7 cellular contexts compared by ENCODE assay signal in genomic region chr7:151081170-151082101, GRCh38. TPM values are rescaled to one million over a fixed set of nuclear protein-coding genes. Genes with fewer than 3 reads are reported as not detected.
A peak's percentile ranks its signal among the peaks of the same experiment; 100 is the strongest.
DNase-seq lines count a peak whose midpoint lies in the region; ATAC-seq and TF ChIP-seq lines count a peak whose summit lies in the region.

No MANE protein-coding gene starts in this region.

- H3K79me2 ChIP-seq in GM23248 (ENCODE audit: insufficient read depth) = peaks cover 45% of the 10 kb centered on the region
- H3K79me2 ChIP-seq in OCI-LY1 (ENCODE audit: insufficient read depth, low read length) = no peaks in the 10 kb centered on the region

- no peaks in the 10 kb centered on the region for H3K9me3 Mint-ChIP-seq in endodermal cell
- no peaks in the 10 kb centered on the region for H3K9me3 Mint-ChIP-seq in naive thymus-derived CD8-positive, alpha-beta T cell

- H2AFZ ChIP-seq in GM23248 (peak overlapping the region; percentile 31), OCI-LY1 (ENCODE audit: low read length) (no peak overlapping the region)

- H3K4me2 ChIP-seq in GM23248 (ENCODE audit: unreplicated experiment) = peak overlapping the region; percentile 87
- H3K4me2 ChIP-seq in OCI-LY1 (ENCODE audit: low read length) = peak overlapping the region; percentile 90

- H3K4me1 Mint-ChIP-seq in endodermal cell = peaks cover 31% of the 10 kb centered on the region
- H3K4me1 Mint-ChIP-seq in naive thymus-derived CD8-positive, alpha-beta T cell = peaks cover 21 to 60% (median 46%) of the 10 kb centered on the region in 4 donors

- peaks cover 1% of the 10 kb centered on the region for H3K27me3 Mint-ChIP-seq in endodermal cell (ENCODE audit: insufficient read depth)
- peaks cover 0 to 17% (median 7%) of the 10 kb centered on the region in 5 donors for H3K27me3 Mint-ChIP-seq in naive thymus-derived CD8-positive, alpha-beta T cell

- ATAC-seq in naive thymus-derived CD8-positive, alpha-beta T cell = no peak
- no peak for ATAC-seq in HG03139 (IDR thresholded peaks at IDR 0.05; ENCODE audit: unreplicated experiment)

- H3K27ac ChIP-seq in GM23248 (peak overlapping the region; percentile 89), OCI-LY1 (ENCODE audit: low read depth, low read length, poor library complexity, severe bottlenecking) (peak overlapping the region; percentile 64), endodermal cell (ENCODE audit: low read depth, low read length) (peak overlapping the region; percentile 55)

- H3K4me1 ChIP-seq in GM23248 (ENCODE audit: insufficient read depth) = peaks cover 17% of the 10 kb centered on the region
- H3K4me1 ChIP-seq in OCI-LY1 (ENCODE audit: insufficient read depth, low read length, severe bottlenecking) = peaks cover 55% of the 10 kb centered on the region
- peaks cover 20% of the 10 kb centered on the region for H3K4me1 ChIP-seq in endodermal cell (ENCODE audit: control insufficient read depth, insufficient read depth, low read length)

- no peaks in the 10 kb centered on the region for H3K36me3 ChIP-seq in GM23248 (ENCODE audit: low read depth)
- peaks cover 13% of the 10 kb centered on the region; the same call in 1 of the 2 replicates for H3K36me3 ChIP-seq in OCI-LY1 (ENCODE audit: insufficient read depth, low read length)
- H3K36me3 ChIP-seq in endodermal cell (ENCODE audit: control insufficient read depth, insufficient read depth, low read length) = peaks cover 4% of the 10 kb centered on the region

- TF ChIP-seq CTCF in OCI-LY1 (IDR thresholded peaks at IDR 0.05; ENCODE audit: low read length) (no peak), endodermal cell (conservative IDR thresholded peaks at IDR 0.05) (no peak), GM13976 (IDR thresholded peaks at IDR 0.05; ENCODE audit: borderline replicate concordance, control extremely low read depth, extremely low read depth, insufficient read depth, missing control alignments) (no peak)

- H3K9ac ChIP-seq in GM23248 = peak overlapping the region; percentile 96
- H3K9ac ChIP-seq in OCI-LY1 (ENCODE audit: low read length) = peak overlapping the region; percentile 92
- peak overlapping the region; percentile 20 for H3K9ac ChIP-seq in endodermal cell (ENCODE audit: extremely low read depth, low read length, poor library complexity, severe bottlenecking)

- 8 to 11% methylated on average over 39 to 46 of the region's 64 CpGs for WGBS in GM23248 (ENCODE audit: low coverage in 1 of 2, low lambda C conversion rate in 2 of 2, missing lambda C conversion rate in 2 of 2), 2 experiments
- WGBS in endodermal cell (ENCODE audit: insufficient coverage in 1 of 2, insufficient read length in 1 of 2), 2 experiments = 36 to 45% methylated on average over 33 to 64 of the region's 64 CpGs

- peak overlapping the region; percentile 72 for H3K27ac Mint-ChIP-seq in endodermal cell
- peak overlapping the region in 8 of 10 donors; percentile 37 to 95 (median 93) for H3K27ac Mint-ChIP-seq in naive thymus-derived CD8-positive, alpha-beta T cell

- no peaks in the 10 kb centered on the region for H3K9me3 ChIP-seq in GM23248 (ENCODE audit: low read depth)
- H3K9me3 ChIP-seq in OCI-LY1 (ENCODE audit: low read length) = no peaks in the 10 kb centered on the region
- H3K9me3 ChIP-seq in endodermal cell (ENCODE audit: control insufficient read depth, low read length) = no peaks in the 10 kb centered on the region

- DNase-seq in GM23248 = peak; percentile 68
- peak; percentile 61 for DNase-seq in endodermal cell
- DNase-seq in naive thymus-derived CD8-positive, alpha-beta T cell = no peak
- no peak for DNase-seq in GM13976 (ENCODE audit: low spot score)
- DNase-seq in NCI-H510A treated with DMSO at 0.1 percent for 48 hours (lab: John Stamatoyannopoulos, UW) = no peak

- H3K27me3 ChIP-seq in GM23248 (replicated peaks; ENCODE audit: insufficient read depth) (no peaks in the 10 kb centered on the region), OCI-LY1 (ENCODE audit: insufficient read depth, low read length) (0 out of 2 replicates have a peak, but pooled peaks cover 5% of the 10 kb centered on the region), endodermal cell (ENCODE audit: control insufficient read depth, insufficient read depth, low read length, poor library complexity, severe bottlenecking) (peaks cover 6% of the 10 kb centered on the region)

- H3K9me2 ChIP-seq in GM23248 (ENCODE audit: insufficient read depth) = no peaks in the 10 kb centered on the region
- no peaks in the 10 kb centered on the region for H3K9me2 ChIP-seq in OCI-LY1 (ENCODE audit: low read depth, low read length)

- in situ Hi-C loops in GM23248 (cut with MboI) (no loop called here), GM13976 (cut with MboI; ENCODE audit: low sequenced_read_pairs, unreplicated experiment) (no loop called here)

- H3K36me3 Mint-ChIP-seq in endodermal cell (ENCODE audit: low read depth) = peaks cover 7% of the 10 kb centered on the region
- H3K36me3 Mint-ChIP-seq in naive thymus-derived CD8-positive, alpha-beta T cell = no peaks in the 10 kb centered on the region

- POLR2A ChIA-PET in naive thymus-derived CD8-positive, alpha-beta T cell (lab: Charles Lee) = interaction anchor here (1.0 to 5.1 kb wide), 5 partner anchors 8 to 67 kb away, joined by 3 to 42 read pairs (median 15); partner anchors contain the start of genes ABCB8, CDK5 and SLC4A2

- peaks cover 24% of the 10 kb centered on the region for H3F3A ChIP-seq in GM23248 (ENCODE audit: insufficient read depth)
- peaks cover 4% of the 10 kb centered on the region; the same call in 1 of the 2 replicates for H3F3A ChIP-seq in OCI-LY1 (ENCODE audit: insufficient read depth, low read length)

- H3K4me3 ChIP-seq in GM23248 (peak overlapping the region; percentile 91), OCI-LY1 (ENCODE audit: low read depth, low read length, poor library complexity, severe bottlenecking) (peak overlapping the region; percentile 82), endodermal cell (ENCODE audit: low read length) (peak overlapping the region; percentile 93)

- H4K20me1 ChIP-seq in GM23248 (ENCODE audit: insufficient read depth) (no peaks in the 10 kb centered on the region), OCI-LY1 (ENCODE audit: insufficient read depth, low read length) (no peaks in the 10 kb centered on the region)

- H3K4me3 Mint-ChIP-seq in endodermal cell = peak overlapping the region; percentile 76
- peak overlapping the region; percentile 67 to 93 (median 88) for H3K4me3 Mint-ChIP-seq in naive thymus-derived CD8-positive, alpha-beta T cell

RNA-seq across cellular contexts. Expression of gene FASTK, which starts 0.8 kb away (rescaled TPM):
- 141 and 145 TPM in 2 replicates for total RNA-seq in GM23248 (2014; rRNA removed; shearing (Covaris generic))
- 109 and 111 TPM in 2 replicates for polyA plus RNA-seq in GM23248 (2016; fragmentation: Nextera tagmentation; extraction: Ambion mirVana)
- total RNA-seq in endodermal cell = 10 to 100 TPM; 64.0 to 71.0 TPM
- 62.8 TPM for polyA plus RNA-seq in endodermal cell (2013, experiment 1 of 2)
- polyA plus RNA-seq in endodermal cell (2013, experiment 2 of 2) = 53.4 TPM
- 100 to 1,000 TPM; 145 TPM for total RNA-seq in naive thymus-derived CD8-positive, alpha-beta T cell
- polyA plus RNA-seq in naive thymus-derived CD8-positive, alpha-beta T cell = 10 to 100 TPM; 38.8 to 63.6 (median 44.2) TPM

RNA-seq across cellular contexts. Expression of gene TMUB1, which starts 1.9 kb away (rescaled TPM):
- 33.6 and 43.3 TPM in 2 replicates for total RNA-seq in GM23248 (2014; rRNA removed; shearing (Covaris generic))
- polyA plus RNA-seq in GM23248 (2016; fragmentation: Nextera tagmentation; extraction: Ambion mirVana) = 19.9 and 20.4 TPM in 2 replicates
- total RNA-seq in endodermal cell = 10 to 100 TPM; 48.1 to 52.6 TPM
- polyA plus RNA-seq in endodermal cell (2013, experiment 1 of 2) = 42.7 TPM
- 41.2 TPM for polyA plus RNA-seq in endodermal cell (2013, experiment 2 of 2)
- total RNA-seq in naive thymus-derived CD8-positive, alpha-beta T cell = 10 to 100 TPM; 41.8 to 45.6 TPM
- 10 to 100 TPM; 42.9 to 70.6 (median 49.1) TPM for polyA plus RNA-seq in naive thymus-derived CD8-positive, alpha-beta T cell

RNA-seq across cellular contexts. Expression of gene AGAP3, which starts 4.8 kb away (rescaled TPM):
- total RNA-seq in GM23248 (2014; rRNA removed; shearing (Covaris generic)) = 37.8 and 43.3 TPM in 2 replicates
- 10.3 and 10.5 TPM in 2 replicates for polyA plus RNA-seq in GM23248 (2016; fragmentation: Nextera tagmentation; extraction: Ambion mirVana)
- total RNA-seq in endodermal cell = 100 to 1,000 TPM; 113 to 116 TPM
- polyA plus RNA-seq in endodermal cell (2013, experiment 1 of 2) = 65.6 TPM
- 64.1 TPM for polyA plus RNA-seq in endodermal cell (2013, experiment 2 of 2)
- 10 to 100 TPM; 35.2 to 36.9 TPM for total RNA-seq in naive thymus-derived CD8-positive, alpha-beta T cell
- 1 to 10 TPM; 1.1 to 6.0 (median 3.7) TPM for polyA plus RNA-seq in naive thymus-derived CD8-positive, alpha-beta T cell

RNA-seq across cellular contexts. Expression of gene SLC4A2, which starts 22.0 kb away (rescaled TPM):
- 80.3 and 94.6 TPM in 2 replicates for total RNA-seq in GM23248 (2014; rRNA removed; shearing (Covaris generic))
- polyA plus RNA-seq in GM23248 (2016; fragmentation: Nextera tagmentation; extraction: Ambion mirVana) = 59.4 and 61.2 TPM in 2 replicates
- total RNA-seq in endodermal cell = 100 to 1,000 TPM; 265 to 284 TPM
- polyA plus RNA-seq in endodermal cell (2013, experiment 1 of 2) = 88.2 TPM
- polyA plus RNA-seq in endodermal cell (2013, experiment 2 of 2) = 83.1 TPM
- total RNA-seq in naive thymus-derived CD8-positive, alpha-beta T cell = 10 to 100 TPM; 52.5 to 60.6 TPM
- 10 to 100 TPM; 10.1 to 18.0 (median 14.8) TPM for polyA plus RNA-seq in naive thymus-derived CD8-positive, alpha-beta T cell

RNA-seq across cellular contexts. Expression of gene CDK5, which starts 23.7 kb away (rescaled TPM):
- 16.2 and 27.7 TPM in 2 replicates for total RNA-seq in GM23248 (2014; rRNA removed; shearing (Covaris generic))
- 27.6 and 28.3 TPM in 2 replicates for polyA plus RNA-seq in GM23248 (2016; fragmentation: Nextera tagmentation; extraction: Ambion mirVana)
- total RNA-seq in endodermal cell = 10 to 100 TPM; 22.2 to 25.2 TPM
- 22.0 TPM for polyA plus RNA-seq in endodermal cell (2013, experiment 1 of 2)
- polyA plus RNA-seq in endodermal cell (2013, experiment 2 of 2) = 18.7 TPM
- total RNA-seq in naive thymus-derived CD8-positive, alpha-beta T cell = 1 to 10 TPM; 4.1 to 6.0 TPM
- polyA plus RNA-seq in naive thymus-derived CD8-positive, alpha-beta T cell = 10 to 100 TPM; 10.7 to 13.2 (median 11.7) TPM

Comparison
In these comparisons a context has a peak if more than half of its experiments do, and no peak if none do; other contexts are left out.
1. DNase-seq: peak in GM23248 (single experiment) and endodermal cell (single experiment); none in naive thymus-derived CD8-positive, alpha-beta T cell (0 of 10), GM13976 (single experiment) and NCI-H510A treated with DMSO at 0.1 percent for 48 hours (single experiment).
2. H3K9ac ChIP-seq: peak in every context shown above with its lines; median percentile 96 in GM23248; 92 in OCI-LY1; 20 in endodermal cell.
3. Peak in every context shown above with its lines, with median percentiles within 50 percentile points of each other: H3K27ac ChIP-seq and H3K4me3 ChIP-seq.